Comparison of ENCODE assay signal across 22 cellular contexts in the genomic region with DNA sequence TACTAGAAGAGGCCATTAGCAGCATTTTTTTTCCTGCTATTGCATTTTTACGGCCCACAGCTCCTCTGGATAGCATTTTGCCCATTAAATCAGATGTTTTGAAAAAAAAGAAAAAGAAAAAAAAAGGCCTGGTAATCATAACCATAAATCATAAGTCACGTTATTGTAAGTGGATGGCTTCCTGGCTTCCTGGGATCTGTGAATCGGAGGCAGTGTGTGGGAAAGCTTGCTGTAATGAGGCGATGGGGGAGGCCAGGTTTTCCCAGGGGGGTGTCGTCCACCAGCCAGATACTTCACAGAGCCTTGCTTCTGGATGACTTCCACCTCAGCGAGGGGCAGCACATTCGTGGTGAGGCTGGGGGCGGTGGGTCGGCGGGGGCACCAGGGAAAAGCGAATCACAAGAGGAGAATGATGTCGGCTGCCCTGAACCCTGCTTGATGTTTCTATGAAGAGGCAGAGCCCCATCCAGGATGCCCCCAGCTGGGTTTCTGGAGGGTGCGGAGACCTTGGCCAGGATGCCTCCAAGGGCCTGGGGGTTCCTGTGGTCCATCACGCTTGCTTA.
A peak's percentile ranks its signal among the peaks of the same experiment; 100 is the strongest.
DNase-seq lines count a peak whose midpoint lies in the region; ATAC-seq and TF ChIP-seq lines count a peak whose summit lies in the region.
"Had no signal": no experiment of that assay in that cellular context is flagged by ENCODE, and none has a peak within 500 bp of the region (broad histone marks: within the 10 kb centered on the region; RNA-seq: fewer than 3 reads in every experiment).

No MANE protein-coding gene starts in this region.

- H3F3A ChIP-seq in neural progenitor cell (ENCODE audit: low read depth): no peaks in the 10 kb centered on the region

- H4K20me1 ChIP-seq in neural progenitor cell (ENCODE audit: low read depth): no peaks in the 10 kb centered on the region

- H3K4me3 ChIP-seq in AG10803 (ENCODE audit: low read length) (no peak overlapping the region), SK-N-MC (peak overlapping the region; percentile 47), fibroblast of mammary gland (ENCODE audit: control insufficient read depth, low read depth, low read length) (no peak overlapping the region), neural progenitor cell (no peak overlapping the region), Caco-2 (ENCODE audit: low read depth, low read length) (no peak overlapping the region)
- H3K4me3 ChIP-seq: A549, BLaER1, GM12878, GM23338 had no signal

- no peak overlapping the region for H2AFZ ChIP-seq in neural progenitor cell (replicated peaks)
- H2AFZ ChIP-seq: GM23338 had no signal

- peak overlapping the region; percentile 46 for H3K9ac ChIP-seq in SK-N-MC (ENCODE audit: insufficient read length)
- H3K9ac ChIP-seq in neural progenitor cell: no peak overlapping the region
- H3K9ac ChIP-seq: BLaER1 had no signal

- H3K4me1 ChIP-seq in neural progenitor cell (no peaks in the 10 kb centered on the region), Caco-2 (no peaks in the 10 kb centered on the region)
- H3K4me1 ChIP-seq: A549 had no signal

- no peak overlapping the region for H3K4me2 ChIP-seq in neural progenitor cell
- H3K4me2 ChIP-seq: A549, BLaER1, GM23338 had no signal

- no peaks in the 10 kb centered on the region for H3K36me3 ChIP-seq in SK-N-MC (ENCODE audit: insufficient read depth, low read length)
- H3K36me3 ChIP-seq in neural progenitor cell: no peaks in the 10 kb centered on the region
- no peaks in the 10 kb centered on the region for H3K36me3 ChIP-seq in Caco-2 (ENCODE audit: control insufficient read depth, insufficient read depth, low read length)
- H3K36me3 ChIP-seq: BLaER1 had no signal

- H3K9me3 Mint-ChIP-seq in neural progenitor cell (no peaks in the 10 kb centered on the region), Caco-2 (ENCODE audit: unreplicated experiment) (no peaks in the 10 kb centered on the region)
- H3K9me3 Mint-ChIP-seq: CD8-positive, alpha-beta T cell; GM23338 had no signal

- no peaks in the 10 kb centered on the region for H3K79me2 ChIP-seq in neural progenitor cell (ENCODE audit: low read depth)

- CTCF ChIA-PET in Caco-2 (lab: Charles Lee): interaction anchor here (0.7 kb wide), 1 partner anchor 13 kb away, joined by 3 read pairs; no protein-coding TSS in a partner anchor

- no peaks in the 10 kb centered on the region for H3K27me3 ChIP-seq in neural progenitor cell
- no peaks in the 10 kb centered on the region for H3K27me3 ChIP-seq in Caco-2 (replicated peaks; ENCODE audit: control insufficient read depth, insufficient read depth, low read length)

- no peak for ATAC-seq in GM21515 (IDR thresholded peaks at IDR 0.05; ENCODE audit: unreplicated experiment)
- ATAC-seq: A549; CD8-positive, alpha-beta T cell; GM12878; GM23338 had no signal

- H3K36me3 Mint-ChIP-seq in neural progenitor cell: no peaks in the 10 kb centered on the region
- H3K36me3 Mint-ChIP-seq in Caco-2 (ENCODE audit: insufficient read depth, unreplicated experiment): no peaks in the 10 kb centered on the region
- H3K36me3 Mint-ChIP-seq: CD8-positive, alpha-beta T cell had no signal

- TF ChIP-seq CTCF in AG10803 (conservative IDR thresholded peaks at IDR 0.05; ENCODE audit: low read length) (no peak), fibroblast of mammary gland (conservative IDR thresholded peaks at IDR 0.05; ENCODE audit: control insufficient read depth, insufficient read depth, low read depth, low read length) (no peak), neural progenitor cell (IDR thresholded peaks at IDR 0.05) (no peak), Caco-2 (IDR thresholded peaks at IDR 0.05; ENCODE audit: insufficient read depth in 1 of 2, low read depth in 1 of 2, low read length in 1 of 2, severe bottlenecking in 1 of 2, unreplicated experiment in 1 of 2) (no peak)

- no TSS peak for BruUV-seq in Caco-2 (replicated peaks; lab: Mats Ljungman, UMichigan)

- intact Hi-C loops in Caco-2 (cut with micrococcal nuclease; ENCODE audit: unreplicated experiment): no loop called here

- H3K4me1 Mint-ChIP-seq in neural progenitor cell (peaks cover 18% of the 10 kb centered on the region), Caco-2 (ENCODE audit: low read depth, unreplicated experiment) (peaks cover 13% of the 10 kb centered on the region)

- H3K9me3 ChIP-seq in SK-N-MC (ENCODE audit: low read depth, low read length) (no peaks in the 10 kb centered on the region), neural progenitor cell (ENCODE audit: low read depth) (no peaks in the 10 kb centered on the region), Caco-2 (no peaks in the 10 kb centered on the region)
- H3K9me3 ChIP-seq: A549, BLaER1 had no signal

- DNase-seq in AG10803 (ENCODE audit: low read depth) (peak; percentile 20), SK-N-MC (ENCODE audit: low read depth, low spot score) (peak; percentile 70), fibroblast of mammary gland (ENCODE audit: low read depth) (peak; percentile 34), neural progenitor cell (ENCODE audit: low spot score) (no peak), Caco-2 (no peak), NK-92 (lab: John Stamatoyannopoulos, UW; ENCODE audit: unreplicated experiment) (no peak)
- DNase-seq: CD8-positive, alpha-beta T cell; DMS53; EL; HCEC 1CT; MM.1S; NCI-H1105; NCI-H2081; NCI-H510A treated with DMSO at 0.1 percent for 48 hours; NCI-H82; SIG-M5 had no signal

- H3K27me3 Mint-ChIP-seq in neural progenitor cell (ENCODE audit: insufficient read depth, low read depth): peaks cover 6% of the 10 kb centered on the region
- no peaks in the 10 kb centered on the region for H3K27me3 Mint-ChIP-seq in Caco-2 (ENCODE audit: insufficient read depth, unreplicated experiment)

- H3K27ac Mint-ChIP-seq in neural progenitor cell (peak overlapping the region; percentile 32), Caco-2 (ENCODE audit: unreplicated experiment) (no peak overlapping the region)
- H3K27ac Mint-ChIP-seq: CD8-positive, alpha-beta T cell; GM23338 had no signal

- H3K27ac ChIP-seq in SK-N-MC (peak overlapping the region; percentile 85), neural progenitor cell (no peak overlapping the region)
- H3K27ac ChIP-seq: A549, BLaER1, RWPE1 had no signal

- H3K4me3 Mint-ChIP-seq in neural progenitor cell (no peak overlapping the region), Caco-2 (ENCODE audit: unreplicated experiment) (no peak overlapping the region)
- H3K4me3 Mint-ChIP-seq: CD8-positive, alpha-beta T cell; GM23338 had no signal

- POLR2A ChIA-PET in Caco-2 (lab: Charles Lee): no interaction called here

Comparison
In these comparisons a context has a peak if more than half of its experiments do, and no peak if none do; other contexts are left out.
1. DNase-seq: peak in AG10803 (single experiment), SK-N-MC (single experiment) and fibroblast of mammary gland (single experiment); none in neural progenitor cell (single experiment), Caco-2 (0 of 2) and NK-92 (single experiment).